25 cellular contexts compared by ENCODE assay signal in genomic region chr16:9331503-9331902, GRCh38.
"Had no signal": no experiment of that assay in that cellular context is flagged by ENCODE, and none has a peak within 500 bp of the region (broad histone marks: within the 10 kb centered on the region; RNA-seq: fewer than 3 reads in every experiment).

No MANE protein-coding gene starts in this region.

- H3K9me3 ChIP-seq: ascending aorta, breast epithelium, gastrocnemius medialis had no signal

- H3K4me1 ChIP-seq: breast epithelium, gastrocnemius medialis, heart right ventricle had no signal

- H3K27me3 ChIP-seq: ascending aorta, breast epithelium, cardiac muscle cell, gastrocnemius medialis, heart right ventricle had no signal

- H3K4me3 ChIP-seq: ascending aorta, breast epithelium, cardiac muscle cell, coronary artery, gastrocnemius medialis, heart right ventricle had no signal

- H3K36me3 ChIP-seq: ascending aorta, breast epithelium, cardiac muscle cell, gastrocnemius medialis, heart right ventricle had no signal

- DNase-seq: activated CD4-positive, alpha-beta memory T cell treated with anti-CD3 and anti-CD28 coated beads for 36 hours; activated CD4-positive, alpha-beta T cell treated with anti-CD3 and anti-CD28 coated beads for 36 hours; activated CD4-positive, alpha-beta T cell treated with anti-CD3 and anti-CD28 coated beads, Interleukin-2, amount 10 ng/mL, durations not matched to agents 24 days and 14 days; activated CD4-positive, CD25-positive, alpha-beta regulatory T cell; activated CD4-positive, CD25-positive, alpha-beta regulatory T cell treated with anti-CD3 and anti-CD28 coated beads, Interleukin-2, amount 50 U/mL, for 72 hours; activated CD8-positive, alpha-beta memory T cell treated with anti-CD3 and anti-CD28 coated beads, Interleukin-2, amount 10 ng/mL, durations not matched to agents 7 days and 5 days; activated CD8-positive, alpha-beta memory T cell treated with anti-CD3 and anti-CD28 coated beads, Interleukin-2, amount 50 U/mL, for 4 hours; activated CD8-positive, alpha-beta T cell treated with anti-CD3 and anti-CD28 coated beads, Interleukin-2, amount 10 ng/mL, durations not matched to agents 7 days and 5 days; activated gamma-delta T cell; activated naive CD4-positive, alpha-beta T cell; activated naive CD4-positive, alpha-beta T cell treated with anti-CD3 and anti-CD28 coated beads, Interleukin-2, amount 10 ng/mL, durations not matched to agents 7 days and 5 days; activated naive CD8-positive, alpha-beta T cell treated with anti-CD3 and anti-CD28 coated beads, Interleukin-2, amount 10 ng/mL, durations not matched to agents 7 days and 5 days; activated T-cell treated with anti-CD3 and anti-CD28 coated beads, Interleukin-2, amount 50 U/mL, for 1 hour; activated T-cell treated with anti-CD3 and anti-CD28 coated beads, Interleukin-2, amount 50 U/mL, for 48 hours; effector CD4-positive, alpha-beta T cell; effector memory CD8-positive, alpha-beta T cell; foreskin fibroblast; gastrocnemius medialis; heart right ventricle; T-helper 2 cell had no signal

- H3K27ac ChIP-seq: breast epithelium, cardiac muscle cell, epithelial cell of prostate, gastrocnemius medialis, heart right ventricle had no signal
